ENCODE assay signal across 2 cellular contexts in the genomic region with DNA sequence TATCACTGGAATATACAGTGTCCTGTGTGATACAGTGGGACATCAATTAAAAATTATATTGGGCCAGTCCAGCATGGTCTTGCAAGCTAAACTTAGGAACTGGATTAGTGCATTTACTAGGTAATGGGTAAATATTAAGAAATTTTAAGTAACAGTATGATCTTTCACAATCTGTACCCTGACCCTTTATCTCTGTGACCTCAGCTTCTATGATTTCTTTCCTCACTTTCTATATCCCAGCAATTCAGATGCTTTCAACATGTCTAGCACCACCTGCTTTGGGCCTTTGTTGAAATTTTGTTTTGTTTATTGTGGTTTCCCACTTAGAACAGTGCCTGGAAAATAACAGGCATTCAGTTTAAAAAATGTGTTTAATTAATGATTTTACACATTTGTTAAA.
TF ChIP-seq lines count a peak whose summit lies in the region.

No MANE protein-coding gene starts in this region.

TF ChIP-seq in liver, 16 proteins besides CTCF, POLR2A, EP300 and RAD21 (continued from another document):
- TF ChIP-seq REST (IDR thresholded peaks at IDR 0.05) = no peak
- TF ChIP-seq HNF4A (conservative IDR thresholded peaks at IDR 0.05) = peak; percentile 82 to 92
- TF ChIP-seq FOXA1 (IDR thresholded peaks at IDR 0.05) = no peak
- peak; percentile 49 for TF ChIP-seq YY1 (IDR thresholded peaks at IDR 0.05)
- peak; percentile 15 for TF ChIP-seq SP1 (IDR thresholded peaks at IDR 0.05)

TF ChIP-seq in HepG2, 621 proteins besides CTCF, POLR2A, EP300 and RAD21 (continued from another document):
- no peak for TF ChIP-seq NFAT5 (CRISPR knock-in tag; IDR thresholded peaks at IDR 0.05)
- TF ChIP-seq SP5 (CRISPR knock-in tag; IDR thresholded peaks at IDR 0.05; ENCODE audit: borderline replicate concordance, low read depth) = no peak
- TF ChIP-seq, protein P1, sequence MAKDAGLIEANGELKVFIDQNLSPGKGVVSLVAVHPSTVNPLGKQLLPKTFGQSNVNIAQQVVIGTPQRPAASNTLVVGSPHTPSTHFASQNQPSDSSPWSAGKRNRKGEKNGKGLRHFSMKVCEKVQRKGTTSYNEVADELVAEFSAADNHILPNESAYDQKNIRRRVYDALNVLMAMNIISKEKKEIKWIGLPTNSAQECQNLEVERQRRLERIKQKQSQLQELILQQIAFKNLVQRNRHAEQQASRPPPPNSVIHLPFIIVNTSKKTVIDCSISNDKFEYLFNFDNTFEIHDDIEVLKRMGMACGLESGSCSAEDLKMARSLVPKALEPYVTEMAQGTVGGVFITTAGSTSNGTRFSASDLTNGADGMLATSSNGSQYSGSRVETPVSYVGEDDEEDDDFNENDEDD (CRISPR knock-in tag; IDR thresholded peaks at IDR 0.05; ENCODE audit: borderline replicate concordance) = no peak
- TF ChIP-seq SUZ12 (IDR thresholded peaks at IDR 0.05; ENCODE audit: low read depth, low read length) = no peak
- TF ChIP-seq ZNF724P (CRISPR knock-in tag; IDR thresholded peaks at IDR 0.05; ENCODE audit: borderline replicate concordance) = no peak
- TF ChIP-seq ZNF747 (CRISPR knock-in tag; IDR thresholded peaks at IDR 0.05; ENCODE audit: borderline replicate concordance) = no peak
- no peak for TF ChIP-seq RNF2 (conservative IDR thresholded peaks at IDR 0.05; ENCODE audit: low read depth)
- TF ChIP-seq, protein P2, sequence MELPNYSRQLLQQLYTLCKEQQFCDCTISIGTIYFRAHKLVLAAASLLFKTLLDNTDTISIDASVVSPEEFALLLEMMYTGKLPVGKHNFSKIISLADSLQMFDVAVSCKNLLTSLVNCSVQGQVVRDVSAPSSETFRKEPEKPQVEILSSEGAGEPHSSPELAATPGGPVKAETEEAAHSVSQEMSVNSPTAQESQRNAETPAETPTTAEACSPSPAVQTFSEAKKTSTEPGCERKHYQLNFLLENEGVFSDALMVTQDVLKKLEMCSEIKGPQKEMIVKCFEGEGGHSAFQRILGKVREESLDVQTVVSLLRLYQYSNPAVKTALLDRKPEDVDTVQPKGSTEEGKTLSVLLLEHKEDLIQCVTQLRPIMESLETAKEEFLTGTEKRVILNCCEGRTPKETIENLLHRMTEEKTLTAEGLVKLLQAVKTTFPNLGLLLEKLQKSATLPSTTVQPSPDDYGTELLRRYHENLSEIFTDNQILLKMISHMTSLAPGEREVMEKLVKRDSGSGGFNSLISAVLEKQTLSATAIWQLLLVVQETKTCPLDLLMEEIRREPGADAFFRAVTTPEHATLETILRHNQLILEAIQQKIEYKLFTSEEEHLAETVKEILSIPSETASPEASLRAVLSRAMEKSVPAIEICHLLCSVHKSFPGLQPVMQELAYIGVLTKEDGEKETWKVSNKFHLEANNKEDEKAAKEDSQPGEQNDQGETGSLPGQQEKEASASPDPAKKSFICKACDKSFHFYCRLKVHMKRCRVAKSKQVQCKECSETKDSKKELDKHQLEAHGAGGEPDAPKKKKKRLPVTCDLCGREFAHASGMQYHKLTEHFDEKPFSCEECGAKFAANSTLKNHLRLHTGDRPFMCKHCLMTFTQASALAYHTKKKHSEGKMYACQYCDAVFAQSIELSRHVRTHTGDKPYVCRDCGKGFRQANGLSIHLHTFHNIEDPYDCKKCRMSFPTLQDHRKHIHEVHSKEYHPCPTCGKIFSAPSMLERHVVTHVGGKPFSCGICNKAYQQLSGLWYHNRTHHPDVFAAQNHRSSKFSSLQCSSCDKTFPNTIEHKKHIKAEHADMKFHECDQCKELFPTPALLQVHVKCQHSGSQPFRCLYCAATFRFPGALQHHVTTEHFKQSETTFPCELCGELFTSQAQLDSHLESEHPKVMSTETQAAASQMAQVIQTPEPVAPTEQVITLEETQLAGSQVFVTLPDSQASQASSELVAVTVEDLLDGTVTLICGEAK (IDR thresholded peaks at IDR 0.05) = no peak
- TF ChIP-seq, protein P2 (CRISPR knock-in tag; IDR thresholded peaks at IDR 0.05) = no peak
- TF ChIP-seq SP1 (IDR thresholded peaks at IDR 0.05) = no peak
- no peak for TF ChIP-seq SP1 (CRISPR knock-in tag; IDR thresholded peaks at IDR 0.05)
- TF ChIP-seq ZNF530 (CRISPR knock-in tag; IDR thresholded peaks at IDR 0.05; ENCODE audit: low read depth) = no peak
- TF ChIP-seq, protein P3, sequence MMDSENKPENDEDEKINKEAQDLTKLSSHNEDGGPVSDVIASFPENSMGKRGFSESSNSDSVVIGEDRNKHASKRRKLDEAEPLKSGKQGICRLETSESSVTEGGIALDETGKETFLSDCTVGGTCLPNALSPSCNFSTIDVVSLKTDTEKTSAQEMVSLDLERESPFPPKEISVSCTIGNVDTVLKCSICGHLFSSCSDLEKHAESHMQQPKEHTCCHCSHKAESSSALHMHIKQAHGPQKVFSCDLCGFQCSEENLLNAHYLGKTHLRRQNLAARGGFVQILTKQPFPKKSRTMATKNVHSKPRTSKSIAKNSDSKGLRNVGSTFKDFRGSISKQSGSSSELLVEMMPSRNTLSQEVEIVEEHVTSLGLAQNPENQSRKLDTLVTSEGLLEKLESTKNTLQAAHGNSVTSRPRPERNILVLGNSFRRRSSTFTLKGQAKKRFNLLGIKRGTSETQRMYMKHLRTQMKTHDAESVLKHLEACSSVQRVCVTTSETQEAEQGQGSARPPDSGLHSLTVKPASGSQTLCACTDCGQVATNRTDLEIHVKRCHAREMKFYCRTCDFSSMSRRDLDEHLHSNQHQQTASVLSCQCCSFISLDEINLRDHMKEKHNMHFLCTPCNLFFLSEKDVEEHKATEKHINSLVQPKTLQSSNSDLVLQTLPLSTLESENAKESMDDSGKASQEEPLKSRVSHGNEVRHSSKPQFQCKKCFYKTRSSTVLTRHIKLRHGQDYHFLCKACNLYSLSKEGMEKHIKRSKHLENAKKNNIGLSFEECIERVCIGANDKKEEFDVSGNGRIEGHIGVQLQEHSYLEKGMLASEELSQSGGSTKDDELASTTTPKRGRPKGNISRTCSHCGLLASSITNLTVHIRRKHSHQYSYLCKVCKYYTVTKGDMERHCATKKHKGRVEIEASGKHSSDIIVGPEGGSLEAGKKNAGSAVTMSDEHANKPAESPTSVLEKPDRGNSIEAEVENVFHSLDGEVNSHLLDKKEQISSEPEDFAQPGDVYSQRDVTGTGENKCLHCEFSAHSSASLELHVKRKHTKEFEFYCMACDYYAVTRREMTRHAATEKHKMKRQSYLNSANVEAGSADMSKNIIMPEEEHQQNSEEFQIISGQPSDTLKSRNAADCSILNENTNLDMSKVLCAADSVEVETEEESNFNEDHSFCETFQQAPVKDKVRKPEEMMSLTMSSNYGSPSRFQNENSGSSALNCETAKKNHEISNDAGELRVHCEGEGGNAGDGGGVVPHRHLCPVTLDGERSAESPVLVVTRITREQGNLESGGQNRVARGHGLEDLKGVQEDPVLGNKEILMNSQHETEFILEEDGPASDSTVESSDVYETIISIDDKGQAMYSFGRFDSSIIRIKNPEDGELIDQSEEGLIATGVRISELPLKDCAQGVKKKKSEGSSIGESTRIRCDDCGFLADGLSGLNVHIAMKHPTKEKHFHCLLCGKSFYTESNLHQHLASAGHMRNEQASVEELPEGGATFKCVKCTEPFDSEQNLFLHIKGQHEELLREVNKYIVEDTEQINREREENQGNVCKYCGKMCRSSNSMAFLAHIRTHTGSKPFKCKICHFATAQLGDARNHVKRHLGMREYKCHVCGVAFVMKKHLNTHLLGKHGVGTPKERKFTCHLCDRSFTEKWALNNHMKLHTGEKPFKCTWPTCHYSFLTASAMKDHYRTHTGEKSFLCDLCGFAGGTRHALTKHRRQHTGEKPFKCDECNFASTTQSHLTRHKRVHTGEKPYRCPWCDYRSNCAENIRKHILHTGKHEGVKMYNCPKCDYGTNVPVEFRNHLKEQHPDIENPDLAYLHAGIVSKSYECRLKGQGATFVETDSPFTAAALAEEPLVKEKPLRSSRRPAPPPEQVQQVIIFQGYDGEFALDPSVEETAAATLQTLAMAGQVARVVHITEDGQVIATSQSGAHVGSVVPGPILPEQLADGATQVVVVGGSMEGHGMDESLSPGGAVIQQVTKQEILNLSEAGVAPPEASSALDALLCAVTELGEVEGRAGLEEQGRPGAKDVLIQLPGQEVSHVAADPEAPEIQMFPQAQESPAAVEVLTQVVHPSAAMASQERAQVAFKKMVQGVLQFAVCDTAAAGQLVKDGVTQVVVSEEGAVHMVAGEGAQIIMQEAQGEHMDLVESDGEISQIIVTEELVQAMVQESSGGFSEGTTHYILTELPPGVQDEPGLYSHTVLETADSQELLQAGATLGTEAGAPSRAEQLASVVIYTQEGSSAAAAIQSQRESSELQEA (CRISPR knock-in tag; IDR thresholded peaks at IDR 0.05; ENCODE audit: not compliant biosample characterization) = no peak
- TF ChIP-seq, protein P4, sequence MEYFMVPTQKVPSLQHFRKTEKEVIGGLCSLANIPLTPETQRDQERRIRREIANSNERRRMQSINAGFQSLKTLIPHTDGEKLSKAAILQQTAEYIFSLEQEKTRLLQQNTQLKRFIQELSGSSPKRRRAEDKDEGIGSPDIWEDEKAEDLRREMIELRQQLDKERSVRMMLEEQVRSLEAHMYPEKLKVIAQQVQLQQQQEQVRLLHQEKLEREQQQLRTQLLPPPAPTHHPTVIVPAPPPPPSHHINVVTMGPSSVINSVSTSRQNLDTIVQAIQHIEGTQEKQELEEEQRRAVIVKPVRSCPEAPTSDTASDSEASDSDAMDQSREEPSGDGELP (IDR thresholded peaks at IDR 0.05; ENCODE audit: borderline replicate concordance, low read depth) = no peak
